Comparison of ENCODE assay signal across 8 cellular contexts in the genomic region with DNA sequence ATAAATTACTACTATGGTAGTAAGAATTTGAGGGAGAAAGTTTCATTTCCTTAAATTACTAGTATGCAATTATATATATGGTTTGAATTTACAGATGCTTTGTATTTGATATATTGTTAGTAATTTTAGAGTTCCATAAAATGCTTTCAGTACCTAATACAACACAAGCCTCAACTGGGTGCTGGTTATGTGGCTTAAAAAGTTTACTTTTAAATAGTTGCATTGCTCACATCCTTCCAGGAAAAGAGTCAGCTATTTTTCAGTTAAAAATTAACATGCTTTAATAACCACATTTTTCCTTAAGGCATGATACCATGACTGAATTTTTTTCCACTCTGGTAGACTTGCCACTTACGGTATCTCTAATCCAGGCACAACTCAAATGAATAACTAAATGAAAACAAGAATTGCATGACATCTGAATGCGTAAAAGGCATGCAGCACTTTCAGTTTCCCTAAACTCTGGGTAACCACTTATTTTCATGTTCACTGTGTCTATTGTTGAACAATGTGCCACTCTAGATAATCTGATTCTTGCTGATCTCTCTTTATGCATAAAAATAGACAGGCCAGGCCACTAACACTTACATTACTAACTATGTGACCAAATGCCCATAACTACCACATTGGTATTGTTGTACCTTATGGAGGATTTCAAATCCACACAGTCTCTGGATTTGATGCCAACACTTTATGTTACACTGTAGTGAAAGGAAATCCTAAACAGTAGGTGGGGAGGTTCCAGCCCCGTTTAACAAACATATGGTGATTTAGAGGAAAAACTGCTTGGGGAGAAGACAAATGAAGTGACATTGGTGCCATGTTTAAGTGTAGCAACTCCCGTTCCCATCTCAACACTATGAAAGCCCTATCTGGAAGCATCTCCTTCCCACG.
DNase-seq lines count a peak whose midpoint lies in the region; ATAC-seq lines count a peak whose summit lies in the region.

No MANE protein-coding gene starts in this region.

- ATAC-seq in GM18502 (IDR thresholded peaks at IDR 0.05; ENCODE audit: poor library complexity, unreplicated experiment), result peak; percentile 97
- peak; percentile 96 for ATAC-seq in GM21717 (IDR thresholded peaks at IDR 0.05; ENCODE audit: unreplicated experiment)

- DNase-seq in NAMALWA (ENCODE audit: low spot score) (peak; percentile 21), iris pigment epithelial cell (ENCODE audit: low read depth) (peak; percentile 35), OCI-M2 (lab: John Stamatoyannopoulos, UW; ENCODE audit: unreplicated experiment) (no peak), iPS-NIHi7 (ENCODE audit: extremely low spot score) (no peak), Kasumi-1 (lab: John Stamatoyannopoulos, UW) (no peak), SIG-M5 (lab: John Stamatoyannopoulos, UW) (no peak)

Comparison
In these comparisons a context has a peak if more than half of its experiments do, and no peak if none do; other contexts are left out.
1. DNase-seq: peak in NAMALWA (single experiment) and iris pigment epithelial cell (single experiment); none in OCI-M2 (single experiment), iPS-NIHi7 (single experiment), Kasumi-1 (0 of 2) and SIG-M5 (single experiment).